9 cellular contexts compared by ENCODE assay signal in the genomic region with DNA sequence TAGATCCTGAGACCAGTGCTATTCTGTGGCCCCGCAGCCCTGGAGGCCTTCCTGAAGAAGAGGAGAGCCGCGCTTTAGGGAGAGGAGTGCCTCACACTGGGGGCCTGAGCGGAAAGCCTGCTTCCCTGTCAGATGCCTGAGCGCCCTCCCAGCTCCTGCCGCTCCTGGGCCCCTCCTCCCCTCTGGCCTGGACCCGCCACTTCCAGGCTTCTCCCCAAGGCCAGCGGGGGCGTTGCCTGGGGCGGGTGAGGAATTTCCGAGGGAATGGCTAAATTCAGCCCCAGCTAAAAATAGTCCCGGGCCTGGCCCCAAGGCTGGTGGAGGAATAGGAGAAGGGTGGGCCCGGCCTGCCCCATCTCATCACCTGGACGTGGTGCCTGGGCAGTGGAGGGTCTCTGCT. TPM values are rescaled to one million over a fixed set of nuclear protein-coding genes. Genes with fewer than 3 reads are reported as not detected.
A peak's percentile ranks its signal among the peaks of the same experiment; 100 is the strongest.
DNase-seq lines count a peak whose midpoint lies in the region; ATAC-seq and TF ChIP-seq lines count a peak whose summit lies in the region.
"Had no signal": no experiment of that assay in that cellular context is flagged by ENCODE, and none has a peak within 500 bp of the region (broad histone marks: within the 10 kb centered on the region; RNA-seq: fewer than 3 reads in every experiment).

No MANE protein-coding gene starts in this region.

- TF ChIP-seq CTCF in fibroblast of pulmonary artery (IDR thresholded peaks at IDR 0.05; ENCODE audit: low read length, missing control alignments) = no peak
- TF ChIP-seq CTCF in vagina (IDR thresholded peaks at IDR 0.05) = no peak

- H3K4me1 ChIP-seq in mucosa of stomach (ENCODE audit: control insufficient read depth, insufficient read depth, low read length) (peaks cover 48% of the 10 kb centered on the region), vagina (peaks cover 94% of the 10 kb centered on the region)

- H3K27me3 ChIP-seq in mucosa of stomach (ENCODE audit: control insufficient read depth, insufficient read depth, low read length) = no peaks in the 10 kb centered on the region
- no peaks in the 10 kb centered on the region for H3K27me3 ChIP-seq in vagina

- peak overlapping the region; percentile 90 for H3K27ac ChIP-seq in vagina

- H3K36me3 ChIP-seq in mucosa of stomach (ENCODE audit: control insufficient read depth, insufficient read depth, low read length) = no peaks in the 10 kb centered on the region
- no peaks in the 10 kb centered on the region for H3K36me3 ChIP-seq in vagina

- H3K9me3 ChIP-seq in mucosa of stomach (ENCODE audit: control insufficient read depth, low read length) = no peaks in the 10 kb centered on the region
- H3K9me3 ChIP-seq in vagina = no peaks in the 10 kb centered on the region
- H3K9me3 ChIP-seq: A549 had no signal

- intact Hi-C loops in vagina (cut with DNase I) = no loop called here

- ATAC-seq in GM18873 (IDR thresholded peaks at IDR 0.05; ENCODE audit: low FRiP score, unreplicated experiment) (no peak), HG03520 (IDR thresholded peaks at IDR 0.05; ENCODE audit: unreplicated experiment) (no peak)
- ATAC-seq: A549 had no signal

- H3K4me3 ChIP-seq in fibroblast of pulmonary artery (replicated peaks; ENCODE audit: low read depth, low read length) (no peak overlapping the region), mucosa of stomach (ENCODE audit: low read length) (no peak overlapping the region), vagina (peak overlapping the region in 1 of 2 donors; percentile 1)
- H3K4me3 ChIP-seq: A549 had no signal

- no peak for TF ChIP-seq POLR2A in vagina (IDR thresholded peaks at IDR 0.05)

- DNase-seq in NCI-H82 (lab: John Stamatoyannopoulos, UW) (peak; percentile 20), NCI-H82 treated with DMSO at 0.1 percent for 48 hours (lab: John Stamatoyannopoulos, UW; ENCODE audit: unreplicated experiment) (no peak), fibroblast of pulmonary artery (ENCODE audit: low read depth) (peak; percentile 76), vagina (ENCODE audit: extremely low spot score in 2 of 2) (no peak)
- no peak for DNase-seq in stimulated activated naive CD4-positive, alpha-beta T cell treated with Interleukin-2 at 50 U/mL for 16 hours (lab: John Stamatoyannopoulos, UW)

- H3K9ac ChIP-seq in mucosa of stomach (ENCODE audit: low read length) = peak overlapping the region; percentile 46

RNA-seq across cellular contexts. Expression of a gene that starts 15.4 kb away (rescaled TPM):
- 32.9 TPM for total RNA-seq in vagina

RNA-seq across cellular contexts. Expression of a gene that starts 51.3 kb away (rescaled TPM):
- total RNA-seq in vagina = 2.0 TPM

RNA-seq across cellular contexts. Expression of a gene that starts 52.7 kb away (rescaled TPM):
- total RNA-seq in vagina = 6.1 TPM

Comparison
In these comparisons a context has a peak if more than half of its experiments do, and no peak if none do; other contexts are left out.
1. DNase-seq: peak in NCI-H82 (single experiment) and fibroblast of pulmonary artery (single experiment); none in NCI-H82 treated with DMSO at 0.1 percent for 48 hours (single experiment), vagina (0 of 2) and stimulated activated naive CD4-positive, alpha-beta T cell treated with Interleukin-2 at 50 U/mL for 16 hours (single experiment).